ENCODE assay signal across 27 cellular contexts in the genomic region with DNA sequence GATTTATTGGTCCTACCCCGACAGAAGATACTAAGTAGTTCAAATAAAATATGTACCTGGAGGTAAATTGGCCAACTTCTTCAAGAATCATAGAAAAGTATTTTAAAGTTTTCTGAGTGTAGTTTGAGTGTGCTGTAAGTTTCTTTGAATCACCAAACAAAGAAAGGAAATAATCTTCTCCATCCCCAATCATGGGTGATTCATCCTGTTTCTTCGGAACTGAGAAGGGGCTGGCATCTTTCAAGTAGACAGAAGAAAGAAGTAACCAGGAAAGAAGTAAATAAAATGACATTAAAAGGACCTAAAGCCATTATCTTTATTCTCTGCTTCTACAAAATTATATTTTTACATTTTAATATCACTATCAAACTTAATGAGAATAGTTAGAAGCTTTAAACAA. TPM values are rescaled to one million over a fixed set of nuclear protein-coding genes. Genes with fewer than 3 reads are reported as not detected.
"Had no signal": no experiment of that assay in that cellular context is flagged by ENCODE, and none has a peak within 500 bp of the region (broad histone marks: within the 10 kb centered on the region; RNA-seq: fewer than 3 reads in every experiment).

No MANE protein-coding gene starts in this region.

- H3K9me3 Mint-ChIP-seq: activated CD4-positive, alpha-beta memory T cell treated with anti-CD3 and anti-CD28 coated beads, Interleukin-2, amount 10 ng/mL, durations not matched to agents 7 days and 5 days; activated CD4-positive, alpha-beta T cell treated with anti-CD3 and anti-CD28 coated beads, Interleukin-2, amount 10 ng/mL, durations not matched to agents 7 days and 5 days; activated T-cell treated with anti-CD3 and anti-CD28 coated beads, Interleukin-2, amount 50 U/mL, for 72 hours had no signal

- H3K27me3 Mint-ChIP-seq: activated CD4-positive, alpha-beta T cell treated with anti-CD3 and anti-CD28 coated beads, Interleukin-2, amount 10 ng/mL, durations not matched to agents 7 days and 5 days; T-helper 17 cell had no signal

- H3K27ac ChIP-seq: adrenal gland, breast epithelium, SJSA1 had no signal

- ATAC-seq: activated T-cell treated with anti-CD3 and anti-CD28 coated beads, Interleukin-2, amount 50 U/mL, for 72 hours; Panc1; T-helper 17 cell had no signal

- H3K4me1 Mint-ChIP-seq: activated CD4-positive, alpha-beta memory T cell treated with anti-CD3 and anti-CD28 coated beads, Interleukin-2, amount 10 ng/mL, durations not matched to agents 7 days and 5 days; activated CD4-positive, alpha-beta T cell treated with anti-CD3 and anti-CD28 coated beads, Interleukin-2, amount 10 ng/mL, durations not matched to agents 7 days and 5 days; activated naive CD8-positive, alpha-beta T cell treated with anti-CD3 and anti-CD28 coated beads, Interleukin-2, amount 10 ng/mL, durations not matched to agents 7 days and 5 days; T-helper 17 cell had no signal

- H3K4me1 ChIP-seq: adrenal gland, breast epithelium, SJSA1 had no signal

- H3K27me3 ChIP-seq: adrenal gland, breast epithelium, SJSA1 had no signal

- H3K4me3 ChIP-seq: adrenal gland, breast epithelium, SJSA1 had no signal

- H3K27ac Mint-ChIP-seq: activated CD4-positive, alpha-beta memory T cell treated with anti-CD3 and anti-CD28 coated beads, Interleukin-2, amount 10 ng/mL, durations not matched to agents 7 days and 5 days; activated CD4-positive, alpha-beta T cell treated with anti-CD3 and anti-CD28 coated beads, Interleukin-2, amount 10 ng/mL, durations not matched to agents 7 days and 5 days; activated naive CD8-positive, alpha-beta T cell treated with anti-CD3 and anti-CD28 coated beads, Interleukin-2, amount 10 ng/mL, durations not matched to agents 7 days and 5 days; activated T-cell treated with anti-CD3 and anti-CD28 coated beads, Interleukin-2, amount 50 U/mL, for 72 hours; T-helper 17 cell had no signal

- H3K9me3 ChIP-seq: breast epithelium, SJSA1 had no signal

- H3K36me3 Mint-ChIP-seq: activated naive CD8-positive, alpha-beta T cell treated with anti-CD3 and anti-CD28 coated beads, Interleukin-2, amount 10 ng/mL, durations not matched to agents 7 days and 5 days had no signal

- H3K4me3 Mint-ChIP-seq: activated CD4-positive, alpha-beta memory T cell treated with anti-CD3 and anti-CD28 coated beads, Interleukin-2, amount 10 ng/mL, durations not matched to agents 7 days and 5 days; activated CD4-positive, alpha-beta T cell treated with anti-CD3 and anti-CD28 coated beads, Interleukin-2, amount 10 ng/mL, durations not matched to agents 7 days and 5 days; activated naive CD8-positive, alpha-beta T cell treated with anti-CD3 and anti-CD28 coated beads, Interleukin-2, amount 10 ng/mL, durations not matched to agents 7 days and 5 days; activated T-cell treated with anti-CD3 and anti-CD28 coated beads, Interleukin-2, amount 50 U/mL, for 72 hours; T-helper 17 cell had no signal

- H3K36me3 ChIP-seq: adrenal gland, breast epithelium, SJSA1 had no signal

- DNase-seq: activated CD4-positive, alpha-beta memory T cell treated with anti-CD3 and anti-CD28 coated beads, Interleukin-2, amount 10 ng/mL, durations not matched to agents 7 days and 5 days; activated CD4-positive, alpha-beta T cell treated with anti-CD3 and anti-CD28 coated beads, Interleukin-2, amount 10 ng/mL, durations not matched to agents 7 days and 5 days; activated CD4-positive, CD25-positive, alpha-beta regulatory T cell; activated naive CD4-positive, alpha-beta T cell treated with anti-CD3 and anti-CD28 coated beads, Interleukin-2, amount 50 U/mL, for 16 hours; activated naive CD8-positive, alpha-beta T cell treated with anti-CD3 and anti-CD28 coated beads, Interleukin-2, amount 10 ng/mL, durations not matched to agents 7 days and 5 days; activated T-cell treated with anti-CD3 and anti-CD28 coated beads, Interleukin-2, amount 50 U/mL, for 72 hours; adrenal gland; aorta; central memory CD4-positive, alpha-beta T cell; Kasumi-1; KBM-7; NCI-H1048; NCI-H146; NCI-H187 treated with DMSO at 0.1 percent for 48 hours; NCI-H2081 treated with DMSO at 0.1 percent for 48 hours; NCI-H526 treated with DMSO at 0.1 percent for 48 hours; NCI-H82; NK-92 treated with Interleukin-12 subunit alpha and Interleukin-12 subunit beta, amount 100 ng/mL, for 24 hours; OCI-M1; Right ventricle myocardium superior; RPMI8226; T-helper 17 cell; T-helper 9 cell had no signal

RNA-seq across cellular contexts. Expression of a gene that starts 6.8 kb away (rescaled TPM):
- total RNA-seq: activated CD4-positive, alpha-beta memory T cell treated with anti-CD3 and anti-CD28 coated beads, Interleukin-2, amount 10 ng/mL, durations not matched to agents 7 days and 5 days; activated CD4-positive, alpha-beta T cell treated with anti-CD3 and anti-CD28 coated beads, Interleukin-2, amount 10 ng/mL, durations not matched to agents 7 days and 5 days; activated CD8-positive, alpha-beta memory T cell treated with anti-CD3 and anti-CD28 coated beads for 36 hours; activated naive CD8-positive, alpha-beta T cell treated with anti-CD3 and anti-CD28 coated beads, Interleukin-2, amount 10 ng/mL, durations not matched to agents 7 days and 5 days; activated T-cell treated with anti-CD3 and anti-CD28 coated beads, Interleukin-2, amount 50 U/mL, for 72 hours; aorta; breast epithelium; Right ventricle myocardium superior; T-helper 17 cell had no signal
- polyA plus RNA-seq: aorta had no signal
